Comparison of ENCODE assay signal across 8 cellular contexts in the genomic region with DNA sequence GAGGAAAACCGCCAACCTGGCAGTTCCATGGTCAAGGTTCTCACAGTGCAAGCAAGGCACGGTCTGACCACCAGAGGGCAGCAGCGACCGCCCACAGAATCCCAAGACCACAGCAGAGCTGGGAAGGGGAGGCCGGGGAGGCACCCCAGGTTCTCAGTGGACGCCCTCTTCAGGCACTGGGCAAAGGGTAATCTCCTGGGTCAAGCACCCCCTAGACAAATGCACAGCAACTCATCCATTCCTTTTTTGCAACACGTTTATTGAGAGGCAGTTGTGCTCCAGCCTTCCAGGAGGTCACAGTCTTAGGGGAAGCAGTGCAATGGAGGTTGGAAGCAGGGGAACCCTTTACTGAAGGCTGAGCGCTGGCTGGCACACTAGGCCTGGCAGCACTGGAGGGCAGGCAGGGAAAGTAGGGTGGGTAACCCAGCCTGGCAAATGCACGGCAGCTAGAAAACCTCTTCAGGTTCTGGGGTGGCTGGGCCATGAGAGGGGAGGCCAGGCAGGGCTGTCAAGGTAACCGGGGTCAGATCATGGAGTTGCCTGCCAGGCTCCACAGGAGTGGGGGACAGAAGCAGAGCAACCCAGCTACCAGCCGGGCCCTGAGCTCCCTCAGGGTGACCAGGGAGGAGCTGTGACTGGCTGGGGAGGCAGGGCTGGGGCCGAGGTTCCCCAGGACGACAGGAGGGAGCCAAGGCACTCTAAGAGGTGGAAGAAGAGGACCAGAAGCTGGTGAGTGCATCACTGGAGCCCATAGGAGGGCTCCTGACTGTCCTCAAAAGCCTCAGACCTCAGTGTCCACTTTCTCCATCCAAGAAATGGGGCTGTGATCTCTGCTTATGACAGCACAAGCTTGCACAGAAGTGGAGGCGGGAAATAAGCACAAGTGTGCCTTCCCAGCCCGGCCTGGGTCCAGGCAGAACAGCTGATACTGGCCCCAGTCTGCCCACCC. TPM values are rescaled to one million over a fixed set of nuclear protein-coding genes. Genes with fewer than 3 reads are reported as not detected.
DNase-seq lines count a peak whose midpoint lies in the region; ATAC-seq, FAIRE-seq and TF ChIP-seq lines count a peak whose summit lies in the region.

No MANE protein-coding gene starts in this region.

- peak; percentile 16 for ATAC-seq in GM21723 (IDR thresholded peaks at IDR 0.05; ENCODE audit: unreplicated experiment)
- peak; percentile 21 for ATAC-seq in HepG2
- no peak for ATAC-seq in HG03442 (IDR thresholded peaks at IDR 0.05; ENCODE audit: unreplicated experiment)

- 43% methylated on average over 7 of the region's 15 CpGs for WGBS in HepG2 (ENCODE audit: low lambda C conversion rate)

- peak overlapping the region in 9 of 11 experiments; percentile 69 to 99 (median 93); a peak in 19 of 22 replicates for H3K27ac ChIP-seq in BLaER1 treated with 17β-estradiol and CSF1 and Interleukin-3, amounts not matched to agents 10 nM and 100 nM
- H3K27ac ChIP-seq in HepG2 (ENCODE audit: extremely low read length, insufficient read depth, low read length): peak overlapping the region; percentile 85

- DNase-seq in NCI-H345 (lab: John Stamatoyannopoulos, UW): peak; percentile 76
- DNase-seq in activated CD4-positive, alpha-beta T cell treated with anti-CD3 and anti-CD28 coated beads, Interleukin-2, amount 10 ng/mL, durations not matched to agents 7 days and 5 days: peak; percentile 87
- DNase-seq in dedifferentiated amniotic fluid mesenchymal stem cell (ENCODE audit: extremely low spot score): peak; percentile 73
- peak; percentile 83 for DNase-seq in HepG2 (ENCODE audit: low spot score)
- DNase-seq in stimulated activated CD4-positive, alpha-beta T cell treated with anti-CD3 and anti-CD28 coated beads, Interleukin-4, amount 100 ng/mL, for 1 hour: peak; percentile 85

- no peaks in the 10 kb centered on the region for H3K27me3 ChIP-seq in BLaER1 treated with 17β-estradiol and CSF1 and Interleukin-3, amounts not matched to agents 10 nM and 100 nM
- no peaks in the 10 kb centered on the region for H3K27me3 ChIP-seq in HepG2 (ENCODE audit: control insufficient read depth in 1 of 2, insufficient read depth in 2 of 2, low read length in 2 of 2)

- peaks cover 12 to 42% (median 35%) of the 10 kb centered on the region in 11 experiments; a peak in 18 of 22 replicates for H3K36me3 ChIP-seq in BLaER1 treated with 17β-estradiol and CSF1 and Interleukin-3, amounts not matched to agents 10 nM and 100 nM
- no peaks in the 10 kb centered on the region; a peak in 3 of 5 replicates for H3K36me3 ChIP-seq in HepG2 (replicated peaks in 1 of 2; ENCODE audit: control insufficient read depth in 1 of 2, insufficient read depth in 2 of 2, low read length in 2 of 2)

- peak overlapping the region; percentile 82 to 100 (median 95) for H3K4me2 ChIP-seq in BLaER1 treated with 17β-estradiol and CSF1 and Interleukin-3, amounts not matched to agents 10 nM and 100 nM
- peak overlapping the region; percentile 95 for H3K4me2 ChIP-seq in HepG2 (ENCODE audit: low read depth, low read length)

- no peaks in the 10 kb centered on the region for H3K9me3 Mint-ChIP-seq in activated CD4-positive, alpha-beta T cell treated with anti-CD3 and anti-CD28 coated beads, Interleukin-2, amount 10 ng/mL, durations not matched to agents 7 days and 5 days

- BruUV-seq in HepG2 (replicated peaks; lab: Mats Ljungman, UMichigan): no TSS peak

- no peaks in the 10 kb centered on the region for H3K9me3 ChIP-seq in BLaER1 treated with 17β-estradiol and CSF1 and Interleukin-3, amounts not matched to agents 10 nM and 100 nM (replicated peaks in 1 of 11)
- no peaks in the 10 kb centered on the region for H3K9me3 ChIP-seq in HepG2 (ENCODE audit: low read length)

- TF ChIP-seq EP300 in HepG2 (IDR thresholded peaks at IDR 0.05; ENCODE audit: low read depth in 2 of 2, low read length in 2 of 2) (no peak), HepG2 (CRISPR knock-in tag; IDR thresholded peaks at IDR 0.05; ENCODE audit: borderline replicate concordance) (peak; percentile 7; the same call in 1 of the 2 replicates)

- TF ChIP-seq POLR2A in HepG2 (IDR thresholded peaks at IDR 0.05; ENCODE audit: insufficient read depth in 1 of 2, low read depth in 2 of 2, low read length in 2 of 2): no peak; a peak in 1 of 4 replicates

- H3K4me3 Mint-ChIP-seq in activated CD4-positive, alpha-beta T cell treated with anti-CD3 and anti-CD28 coated beads, Interleukin-2, amount 10 ng/mL, durations not matched to agents 7 days and 5 days: peak overlapping the region; percentile 85

- in situ Hi-C loops in HepG2 (cut with HindIII; ENCODE audit: extremely low pct_ligation_motif_present, low pct_unique_long_range_greater_than_20kb): no loop called here

- peaks cover 49% of the 10 kb centered on the region for H3K79me2 ChIP-seq in HepG2 (ENCODE audit: insufficient read depth, low read length)

- peaks cover 50% of the 10 kb centered on the region for H3K36me3 Mint-ChIP-seq in activated CD4-positive, alpha-beta T cell treated with anti-CD3 and anti-CD28 coated beads, Interleukin-2, amount 10 ng/mL, durations not matched to agents 7 days and 5 days (ENCODE audit: low read depth)

- H3K27ac Mint-ChIP-seq in activated CD4-positive, alpha-beta T cell treated with anti-CD3 and anti-CD28 coated beads, Interleukin-2, amount 10 ng/mL, durations not matched to agents 7 days and 5 days: peak overlapping the region; percentile 88

- FAIRE-seq in HepG2 (lab: Jason Lieb, UNC): peak; percentile 87

- H3K4me1 Mint-ChIP-seq in activated CD4-positive, alpha-beta T cell treated with anti-CD3 and anti-CD28 coated beads, Interleukin-2, amount 10 ng/mL, durations not matched to agents 7 days and 5 days: peaks cover 54% of the 10 kb centered on the region

- peaks cover 73 to 91% (median 82%) of the 10 kb centered on the region in 10 experiments for H3K4me1 ChIP-seq in BLaER1 treated with 17β-estradiol and CSF1 and Interleukin-3, amounts not matched to agents 10 nM and 100 nM
- peaks cover 83% of the 10 kb centered on the region for H3K4me1 ChIP-seq in HepG2 (ENCODE audit: insufficient read depth, low read length)

- H3K27me3 Mint-ChIP-seq in activated CD4-positive, alpha-beta T cell treated with anti-CD3 and anti-CD28 coated beads, Interleukin-2, amount 10 ng/mL, durations not matched to agents 7 days and 5 days: no peaks in the 10 kb centered on the region

- intact Hi-C loops in HepG2 (cut with micrococcal nuclease; ENCODE audit: unreplicated experiment): loop anchor here (1.0 kb wide), 3 partner anchors 17 to 99 kb away; no protein-coding TSS in a partner anchor

- TF ChIP-seq RAD21 in HepG2 (CRISPR knock-in tag; IDR thresholded peaks at IDR 0.05): peak; percentile 93

- peak overlapping the region; percentile 61 to 100 (median 81); a peak in 19 of 22 replicates for H3K9ac ChIP-seq in BLaER1 treated with 17β-estradiol and CSF1 and Interleukin-3, amounts not matched to agents 10 nM and 100 nM
- peak overlapping the region; percentile 62 for H3K9ac ChIP-seq in HepG2 (ENCODE audit: insufficient read depth, low read depth, low read length)

- POLR2A ChIA-PET in activated CD4-positive, alpha-beta T cell treated with anti-CD3 and anti-CD28 coated beads, Interleukin-2, amount 10 ng/mL, durations not matched to agents 7 days and 5 days (lab: Charles Lee): interaction anchor here (1.0 to 3.6 kb wide), 4 partner anchors 10 to 93 kb away, joined by 4 to 21 read pairs (median 8); a partner anchor contains a TSS
- POLR2A ChIA-PET in HepG2 (lab: Yijun Ruan, JAX): interaction anchor here (0.8 to 14.0 kb wide), 15 partner anchors 11 to 109 kb away, joined by 3 to 393 read pairs (median 5); a partner anchor contains a TSS

- peaks cover 38 to 64% (median 50%) of the 10 kb centered on the region in 11 experiments for H4K20me1 ChIP-seq in BLaER1 treated with 17β-estradiol and CSF1 and Interleukin-3, amounts not matched to agents 10 nM and 100 nM
- peaks cover 7% of the 10 kb centered on the region; the same call in 1 of the 2 replicates for H4K20me1 ChIP-seq in HepG2 (ENCODE audit: insufficient read depth, low read length)

- H2AFZ ChIP-seq in HepG2 (ENCODE audit: low read length): no peak overlapping the region

- TF ChIP-seq CTCF in HepG2 (CRISPR knock-in tag; IDR thresholded peaks at IDR 0.05): peak; percentile 97

- CTCF ChIA-PET in activated CD4-positive, alpha-beta T cell treated with anti-CD3 and anti-CD28 coated beads, Interleukin-2, amount 10 ng/mL, durations not matched to agents 7 days and 5 days (lab: Charles Lee): interaction anchor here (0.5 to 40.9 kb wide), 45 partner anchors 5 to 613 kb away, joined by 3 to 1058 read pairs (median 8); a partner anchor contains a TSS
- CTCF ChIA-PET in HepG2 (lab: Yijun Ruan, JAX; ENCODE audit: low intra/inter-chr PET ratio, low total read pairs): interaction anchor here (1.2 to 3.9 kb wide), 6 partner anchors 13 to 99 kb away, joined by 4 to 89 read pairs (median 21); a partner anchor contains a TSS

- H3K4me3 ChIP-seq in BLaER1 treated with 17β-estradiol and CSF1 and Interleukin-3, amounts not matched to agents 10 nM and 100 nM: peak overlapping the region in 5 of 10 experiments; percentile 80 to 93 (median 85); a peak in 9 of 20 replicates
- H3K4me3 ChIP-seq in HepG2 (replicated peaks in 1 of 3; ENCODE audit: insufficient read depth in 1 of 3, low read depth in 2 of 3, low read length in 3 of 3): peak overlapping the region in 1 of 3 experiments; percentile 79; a peak in 2 of 6 replicates

RNA-seq across cellular contexts. Expression of a gene that starts 1.8 kb away (rescaled TPM):
- 100 to 1,000 TPM; 132 to 148 TPM for total RNA-seq in activated CD4-positive, alpha-beta T cell treated with anti-CD3 and anti-CD28 coated beads, Interleukin-2, amount 10 ng/mL, durations not matched to agents 7 days and 5 days
- 11.0 and 14.6 TPM in 2 replicates for total RNA-seq in HepG2 (2016; rRNA removed; fragmentation: Illumina TruSeq; extraction: Trizol)
- 10.8 and 12.5 TPM in 2 replicates for total RNA-seq in HepG2 (2016; cell fraction: cytosol; rRNA removed; fragmentation: Illumina TruSeq; extraction: Trizol; ENCODE audit: low read depth)
- total RNA-seq in HepG2 (2016; cell fraction: insoluble cytoplasmic fraction; rRNA removed; fragmentation: Illumina TruSeq; extraction: Trizol): 9.8 and 14.8 TPM in 2 replicates
- total RNA-seq in HepG2 (2016; cell fraction: membrane; rRNA removed; fragmentation: Illumina TruSeq; extraction: Trizol): 18.2 and 24.9 TPM in 2 replicates
- 14.1 and 17.3 TPM in 2 replicates for total RNA-seq in HepG2 (2016; cell fraction: nucleus; rRNA removed; fragmentation: Illumina TruSeq; extraction: Trizol)
- 31.3 and 32.2 TPM in 2 replicates for polyA plus RNA-seq in HepG2 (2011; rRNA removed)
- polyA plus RNA-seq in HepG2 (2011; cell fraction: cytosol; rRNA removed): 28.4 and 38.7 TPM in 2 replicates
- polyA plus RNA-seq in HepG2 (2011; cell fraction: nucleus; rRNA removed): 37.5 and 40.2 TPM in 2 replicates
- 10.8 and 12.9 TPM in 2 replicates for polyA plus RNA-seq in HepG2 (2012)
- polyA plus RNA-seq in HepG2 (2016; cell fraction: cytosol; fragmentation: Illumina TruSeq; extraction: Trizol; ENCODE audit: low read depth): 19.8 and 23.7 TPM in 2 replicates
- polyA plus RNA-seq in HepG2 (2016; cell fraction: insoluble cytoplasmic fraction; fragmentation: Illumina TruSeq; extraction: Trizol; ENCODE audit: low read depth): 19.7 and 25.0 TPM in 2 replicates
- polyA plus RNA-seq in HepG2 (2016; cell fraction: membrane; fragmentation: Illumina TruSeq; extraction: Trizol; ENCODE audit: low read depth): 27.0 and 27.4 TPM in 2 replicates
- polyA plus RNA-seq in HepG2 (2016; cell fraction: nucleus; fragmentation: Illumina TruSeq; extraction: Trizol; ENCODE audit: insufficient read depth, low read depth): 24.9 and 31.1 TPM in 2 replicates
- polyA minus RNA-seq in HepG2 (2011; rRNA and poly(A)+ RNA removed; ENCODE audit: low replicate concordance): 46.1 and 174 TPM in 2 replicates
- polyA minus RNA-seq in HepG2 (2011; cell fraction: cytosol; rRNA and poly(A)+ RNA removed): 32.2 and 38.9 TPM in 2 replicates
- polyA minus RNA-seq in HepG2 (2011; cell fraction: nucleus; rRNA and poly(A)+ RNA removed): 32.4 and 35.6 TPM in 2 replicates

RNA-seq across cellular contexts. Expression of a gene that starts 8.5 kb away (rescaled TPM):
- 10 to 100 TPM; 32.6 to 34.1 TPM for total RNA-seq in activated CD4-positive, alpha-beta T cell treated with anti-CD3 and anti-CD28 coated beads, Interleukin-2, amount 10 ng/mL, durations not matched to agents 7 days and 5 days
- 1.4 and 1.8 TPM in 2 replicates for total RNA-seq in HepG2 (2016; rRNA removed; fragmentation: Illumina TruSeq; extraction: Trizol)
- 0.40 and 0.44 TPM in 2 replicates for total RNA-seq in HepG2 (2016; cell fraction: cytosol; rRNA removed; fragmentation: Illumina TruSeq; extraction: Trizol; ENCODE audit: low read depth)
- total RNA-seq in HepG2 (2016; cell fraction: insoluble cytoplasmic fraction; rRNA removed; fragmentation: Illumina TruSeq; extraction: Trizol): 1.3 TPM in 2 replicates
- 1.3 and 1.4 TPM in 2 replicates for total RNA-seq in HepG2 (2016; cell fraction: membrane; rRNA removed; fragmentation: Illumina TruSeq; extraction: Trizol)
- total RNA-seq in HepG2 (2016; cell fraction: nucleus; rRNA removed; fragmentation: Illumina TruSeq; extraction: Trizol): 2.7 and 3.3 TPM in 2 replicates
- 1.1 and 1.3 TPM in 2 replicates for polyA plus RNA-seq in HepG2 (2011; rRNA removed)
- polyA plus RNA-seq in HepG2 (2011; cell fraction: cytosol; rRNA removed): 0.43 and 0.51 TPM in 2 replicates
- polyA plus RNA-seq in HepG2 (2011; cell fraction: nucleus; rRNA removed): 9.3 TPM in 2 replicates
- polyA plus RNA-seq in HepG2 (2012): 4.2 and 6.2 TPM in 2 replicates
- polyA plus RNA-seq in HepG2 (2016; cell fraction: cytosol; fragmentation: Illumina TruSeq; extraction: Trizol; ENCODE audit: low read depth): 0.32 and 0.34 TPM in 2 replicates
- 2.6 and 3.8 TPM in 2 replicates for polyA plus RNA-seq in HepG2 (2016; cell fraction: insoluble cytoplasmic fraction; fragmentation: Illumina TruSeq; extraction: Trizol; ENCODE audit: low read depth)
- 0.70 and 0.76 TPM in 2 replicates for polyA plus RNA-seq in HepG2 (2016; cell fraction: membrane; fragmentation: Illumina TruSeq; extraction: Trizol; ENCODE audit: low read depth)
- polyA plus RNA-seq in HepG2 (2016; cell fraction: nucleus; fragmentation: Illumina TruSeq; extraction: Trizol; ENCODE audit: insufficient read depth, low read depth): 16.0 and 18.9 TPM in 2 replicates
- polyA minus RNA-seq in HepG2 (2011; rRNA and poly(A)+ RNA removed; ENCODE audit: low replicate concordance): 2.1 and 4.2 TPM in 2 replicates
- polyA minus RNA-seq in HepG2 (2011; cell fraction: cytosol; rRNA and poly(A)+ RNA removed): 1.8 and 2.5 TPM in 2 replicates
- polyA minus RNA-seq in HepG2 (2011; cell fraction: nucleus; rRNA and poly(A)+ RNA removed): 3.6 and 4.4 TPM in 2 replicates

Comparison
In these comparisons a context has a peak if more than half of its experiments do, and no peak if none do; other contexts are left out.
1. RNA of a gene that starts 8.5 kb away (total RNA-seq): 32.6 to 34.1 TPM in activated CD4-positive, alpha-beta T cell treated with anti-CD3 and anti-CD28 coated beads, Interleukin-2, amount 10 ng/mL, durations not matched to agents 7 days and 5 days; 0.40 to 3.3 TPM in HepG2; every median in the first group is over 4 times any median in the second.
2. Peak in every context shown above with its lines, with median percentiles within 50 percentile points of each other: DNase-seq.